17 cellular contexts compared by ENCODE assay signal in genomic region chr9:4890242-4890641, GRCh38.
A peak's percentile ranks its signal among the peaks of the same experiment; 100 is the strongest.
DNase-seq lines count a peak whose midpoint lies in the region; ATAC-seq and TF ChIP-seq lines count a peak whose summit lies in the region.
"Had no signal": no experiment of that assay in that cellular context is flagged by ENCODE, and none has a peak within 500 bp of the region (broad histone marks: within the 10 kb centered on the region; RNA-seq: fewer than 3 reads in every experiment).

No MANE protein-coding gene starts in this region.

- H3K36me3 ChIP-seq in HAP-1 (replicated peaks), result no peaks in the 10 kb centered on the region
- H3K36me3 ChIP-seq in ascending aorta, result no peaks in the 10 kb centered on the region
- no peaks in the 10 kb centered on the region for H3K36me3 ChIP-seq in skeletal muscle tissue (ENCODE audit: control insufficient read depth in 3 of 3, insufficient read depth in 3 of 3, low read length in 3 of 3)
- H3K36me3 ChIP-seq in aorta (ENCODE audit: control insufficient read depth in 1 of 2, insufficient read depth in 2 of 2, low read length in 1 of 2), result no peaks in the 10 kb centered on the region
- H3K36me3 ChIP-seq in testis (ENCODE audit: low read depth, missing control alignments), result no peaks in the 10 kb centered on the region

- no peak overlapping the region for H3K9ac ChIP-seq in skeletal muscle tissue (ENCODE audit: low read depth in 1 of 3, low read length in 3 of 3)

- H3K4me1 ChIP-seq in HAP-1 (peaks cover 19% of the 10 kb centered on the region), ascending aorta (peaks cover 0 to 29% of the 10 kb centered on the region in 2 donors), skeletal muscle tissue (ENCODE audit: control insufficient read depth in 3 of 3, insufficient read depth in 3 of 3, low read length in 3 of 3) (peaks cover 4 to 6% (median 4%) of the 10 kb centered on the region in 3 donors), aorta (ENCODE audit: control insufficient read depth in 1 of 2, insufficient read depth in 2 of 2, low read length in 2 of 2) (peaks cover 2 to 5% of the 10 kb centered on the region in 2 donors), testis (no peaks in the 10 kb centered on the region)
- H3K4me1 ChIP-seq: Caco-2 had no signal

- H3K4me1 Mint-ChIP-seq in activated naive CD8-positive, alpha-beta T cell treated with anti-CD3 and anti-CD28 coated beads for 36 hours, result no peaks in the 10 kb centered on the region

- H3K27me3 Mint-ChIP-seq in activated naive CD8-positive, alpha-beta T cell treated with anti-CD3 and anti-CD28 coated beads for 36 hours, result no peaks in the 10 kb centered on the region
- H3K27me3 Mint-ChIP-seq: CD4-positive, alpha-beta T cell; IgD-negative memory B cell had no signal

- H3K27ac ChIP-seq in ascending aorta (peak overlapping the region; percentile 74 to 81), skeletal muscle tissue (ENCODE audit: low read depth, low read length) (peak overlapping the region; percentile 9), aorta (ENCODE audit: low read depth in 1 of 2, low read length in 2 of 2) (peak overlapping the region; percentile 53 to 97), testis (no peak overlapping the region)
- H3K27ac ChIP-seq: 22Rv1, A549, C4-2B had no signal

- TF ChIP-seq POLR2A in testis (IDR thresholded peaks at IDR 0.05), result no peak

- no peak overlapping the region for H3K4me3 Mint-ChIP-seq in activated naive CD8-positive, alpha-beta T cell treated with anti-CD3 and anti-CD28 coated beads for 36 hours
- H3K4me3 Mint-ChIP-seq: CD4-positive, alpha-beta T cell; IgD-negative memory B cell had no signal

- in situ Hi-C loops in HAP-1 (cut with MboI; ENCODE audit: low sequenced_read_pairs), result no loop called here

- H3K9me3 ChIP-seq in HAP-1, result no peaks in the 10 kb centered on the region
- no peaks in the 10 kb centered on the region for H3K9me3 ChIP-seq in ascending aorta
- no peaks in the 10 kb centered on the region for H3K9me3 ChIP-seq in skeletal muscle tissue (ENCODE audit: control insufficient read depth in 3 of 3, low read length in 3 of 3)
- no peaks in the 10 kb centered on the region for H3K9me3 ChIP-seq in aorta (ENCODE audit: control insufficient read depth, low read length)
- H3K9me3 ChIP-seq in testis, result no peaks in the 10 kb centered on the region
- H3K9me3 ChIP-seq: Caco-2 had no signal

- ATAC-seq in aorta (ENCODE audit: low FRiP score), result no peak
- ATAC-seq: A549, HepG2 had no signal

- H3K4me3 ChIP-seq in HAP-1, result no peak overlapping the region
- no peak overlapping the region for H3K4me3 ChIP-seq in ascending aorta
- no peak overlapping the region for H3K4me3 ChIP-seq in skeletal muscle tissue (ENCODE audit: low read length in 3 of 3)
- no peak overlapping the region for H3K4me3 ChIP-seq in aorta (ENCODE audit: low read length in 2 of 2)
- no peak overlapping the region for H3K4me3 ChIP-seq in testis
- H3K4me3 ChIP-seq: A549 had no signal

- TF ChIP-seq CTCF in ascending aorta (IDR thresholded peaks at IDR 0.05), result no peak
- no peak for TF ChIP-seq CTCF in testis (IDR thresholded peaks at IDR 0.05)

- WGBS in aorta, 2 donors, result 13 to 24% methylated on average over 3 of the region's 3 CpGs
- WGBS in testis, 2 donors, result 34 to 42% methylated on average over 3 of the region's 3 CpGs

- peaks cover 1% of the 10 kb centered on the region for H3K9me3 Mint-ChIP-seq in activated naive CD8-positive, alpha-beta T cell treated with anti-CD3 and anti-CD28 coated beads for 36 hours
- H3K9me3 Mint-ChIP-seq: CD4-positive, alpha-beta T cell; IgD-negative memory B cell had no signal

- DNase-seq in HAP-1 (ENCODE audit: low spot score in 2 of 2) (peak; percentile 43 to 95), ascending aorta (ENCODE audit: low spot score in 2 of 2) (no peak), aorta (no peak), kidney tubule cell (ENCODE audit: low spot score) (no peak), testis (no peak)
- no peak for DNase-seq in activated naive CD8-positive, alpha-beta T cell treated with anti-CD3 and anti-CD28 coated beads for 36 hours
- DNase-seq: AML-193; Caco-2; CD4-positive, alpha-beta T cell; GOT3; H7 had no signal

- intact Hi-C loops in ascending aorta (cut with DNase I) (no loop called here), aorta (cut with DNase I) (no loop called here), testis (cut with DNase I; ENCODE audit: low total_unique reads) (no loop called here)

- peaks cover 10% of the 10 kb centered on the region for H3K36me3 Mint-ChIP-seq in activated naive CD8-positive, alpha-beta T cell treated with anti-CD3 and anti-CD28 coated beads for 36 hours

- no peaks in the 10 kb centered on the region for H3K27me3 ChIP-seq in HAP-1 (ENCODE audit: low read depth)
- H3K27me3 ChIP-seq in ascending aorta, result no peaks in the 10 kb centered on the region
- no peaks in the 10 kb centered on the region for H3K27me3 ChIP-seq in skeletal muscle tissue (ENCODE audit: control insufficient read depth in 3 of 3, insufficient read depth in 3 of 3, low read length in 3 of 3)
- no peaks in the 10 kb centered on the region for H3K27me3 ChIP-seq in aorta (ENCODE audit: control insufficient read depth in 1 of 2, insufficient read depth in 2 of 2, low read length in 1 of 2)
- H3K27me3 ChIP-seq in testis, result no peaks in the 10 kb centered on the region

- no peak overlapping the region for H3K27ac Mint-ChIP-seq in activated naive CD8-positive, alpha-beta T cell treated with anti-CD3 and anti-CD28 coated beads for 36 hours
- H3K27ac Mint-ChIP-seq: CD4-positive, alpha-beta T cell had no signal

Comparison
In these comparisons a context has a peak if more than half of its experiments do, and no peak if none do; other contexts are left out.
1. DNase-seq: peak in HAP-1 (2 of 2); none in ascending aorta (0 of 2), aorta (0 of 2), activated naive CD8-positive, alpha-beta T cell treated with anti-CD3 and anti-CD28 coated beads for 36 hours (single experiment), kidney tubule cell (single experiment) and testis (single experiment).
2. H3K27ac ChIP-seq: peak in ascending aorta (2 of 2), skeletal muscle tissue (single experiment) and aorta (2 of 2); none in testis (0 of 2).